In genomic region chr3:122992628-122993570, GRCh38 we compare ENCODE assay signal across 18 cellular contexts. TPM values are rescaled to one million over a fixed set of nuclear protein-coding genes. Genes with fewer than 3 reads are reported as not detected.
DNase-seq lines count a peak whose midpoint lies in the region; ATAC-seq, FAIRE-seq and TF ChIP-seq lines count a peak whose summit lies in the region.
"Had no signal": no experiment of that assay in that cellular context is flagged by ENCODE, and none has a peak within 500 bp of the region (broad histone marks: within the 10 kb centered on the region; RNA-seq: fewer than 3 reads in every experiment).

No MANE protein-coding gene starts in this region.

- intact Hi-C loops in transverse colon (cut with DNase I; ENCODE audit: low total_unique reads), result no loop called here

- no peak for TF ChIP-seq RAD21 in A549 (conservative IDR thresholded peaks at IDR 0.05 in 1 of 2, IDR thresholded peaks at IDR 0.05 in 1 of 2)

- in situ Hi-C loops in transverse colon (cut with MboI; ENCODE audit: low pct_ligation_motif_present in 1 of 4, low pct_unique_long_range_greater_than_20kb in 1 of 4, low sequenced_read_pairs in 3 of 4), result no loop called here

- WGBS in A549 (ENCODE audit: missing lambda C conversion rate), result 24% methylated on average over 14 of the region's 19 CpGs
- 56 to 80% methylated on average over 1 to 17 of the region's 19 CpGs for WGBS in transverse colon (ENCODE audit: low coverage in 1 of 2), 2 donors

- H3K4me1 ChIP-seq in A549 (no peaks in the 10 kb centered on the region), transverse colon (peaks cover 0 to 6% (median 0%) of the 10 kb centered on the region in 4 donors)
- H3K4me1 ChIP-seq: pancreas had no signal

- no peak overlapping the region for H3K27ac Mint-ChIP-seq in T-cell
- H3K27ac Mint-ChIP-seq: activated naive CD4-positive, alpha-beta T cell treated with anti-CD3 and anti-CD28 coated beads, Interleukin-2, amount 50 U/mL, for 72 hours had no signal

- H3K9me3 ChIP-seq in A549 (no peaks in the 10 kb centered on the region), transverse colon (no peaks in the 10 kb centered on the region)
- H3K9me3 ChIP-seq: pancreas had no signal

- POLR2A ChIA-PET in A549 (lab: Yijun Ruan, JAX) (no interaction called here), T-cell (lab: Charles Lee) (no interaction called here)

- DNase-seq in A549 (ENCODE audit: low read depth in 1 of 2, low spot score in 1 of 2) (no peak), NCI-H146 treated with DMSO at 0.1 percent for 48 hours (lab: John Stamatoyannopoulos, UW; ENCODE audit: unreplicated experiment) (peak; percentile 20), midbrain (lab: John Stamatoyannopoulos, UW) (peak; percentile 10), OCI-M2 (lab: John Stamatoyannopoulos, UW; ENCODE audit: unreplicated experiment) (no peak), T-cell (no peak), transverse colon (no peak)
- DNase-seq: foreskin fibroblast; NCI-H1105; pancreas; stimulated activated CD4-positive, alpha-beta T cell treated with anti-CD3 and anti-CD28 coated beads, Interleukin-1b, Interleukin-23, amount 100 ng/mL, for 48 hours; T1000 had no signal

- CTCF ChIA-PET in A549 (lab: Yijun Ruan, JAX), result interaction anchor here (0.8 to 1.2 kb wide), 4 partner anchors 17 to 50 kb away, joined by 3 to 4 read pairs (median 3); no protein-coding TSS in a partner anchor
- CTCF ChIA-PET in T-cell (lab: Charles Lee), result no interaction called here

- no peak overlapping the region for H3K4me3 ChIP-seq in A549
- H3K4me3 ChIP-seq in transverse colon, result no peak overlapping the region
- H3K4me3 ChIP-seq: pancreas had no signal

- H3K4me3 Mint-ChIP-seq in T-cell, result no peak overlapping the region

- TF ChIP-seq EP300 in A549 (IDR thresholded peaks at IDR 0.05) (no peak), transverse colon (IDR thresholded peaks at IDR 0.05; ENCODE audit: low read depth) (no peak)

- no peaks in the 10 kb centered on the region for H3K36me3 Mint-ChIP-seq in T-cell
- H3K36me3 Mint-ChIP-seq: activated naive CD4-positive, alpha-beta T cell treated with anti-CD3 and anti-CD28 coated beads, Interleukin-2, amount 50 U/mL, for 72 hours had no signal

- no peaks in the 10 kb centered on the region for H3K9me3 Mint-ChIP-seq in T-cell
- H3K9me3 Mint-ChIP-seq: activated naive CD4-positive, alpha-beta T cell treated with anti-CD3 and anti-CD28 coated beads, Interleukin-2, amount 50 U/mL, for 72 hours had no signal

- H3K27ac ChIP-seq in A549 (no peak overlapping the region), cingulate gyrus (ENCODE audit: low read depth, low read length) (peak overlapping the region; percentile 19), transverse colon (no peak overlapping the region)
- H3K27ac ChIP-seq: pancreas had no signal

- no peak for FAIRE-seq in A549 (lab: Jason Lieb, UNC)
- FAIRE-seq: colon, H54, pancreas had no signal

- peaks cover 19 to 54% of the 10 kb centered on the region in 2 donors for H3K27me3 Mint-ChIP-seq in T-cell

- TF ChIP-seq CTCF in A549 (IDR thresholded peaks at IDR 0.05) (no peak), transverse colon (IDR thresholded peaks at IDR 0.05) (no peak)

- H3K4me1 Mint-ChIP-seq in T-cell, result no peaks in the 10 kb centered on the region

- no peak for TF ChIP-seq POLR2A in A549 (IDR thresholded peaks at IDR 0.05; ENCODE audit: low read length)
- TF ChIP-seq POLR2A in transverse colon (IDR thresholded peaks at IDR 0.05), result no peak

- no peak overlapping the region for H3K4me2 ChIP-seq in A549

- peaks cover 10% of the 10 kb centered on the region for H3K27me3 ChIP-seq in transverse colon
- H3K27me3 ChIP-seq: pancreas had no signal

- H3K36me3 ChIP-seq in transverse colon, result no peaks in the 10 kb centered on the region
- H3K36me3 ChIP-seq: pancreas had no signal

- ATAC-seq in A549, result peak; percentile 32 to 49; a peak in 4 of 6 replicates
- ATAC-seq in T-cell (replicated peaks in 1 of 4), result no peak
- no peak for ATAC-seq in HG03196 (IDR thresholded peaks at IDR 0.05; ENCODE audit: unreplicated experiment)
- ATAC-seq: activated naive CD4-positive, alpha-beta T cell treated with anti-CD3 and anti-CD28 coated beads, Interleukin-2, amount 50 U/mL, for 72 hours; left lobe of liver had no signal

TF ChIP-seq in A549, 52 proteins besides CTCF, POLR2A, EP300 and RAD21:
- TF ChIP-seq HES2 (IDR thresholded peaks at IDR 0.05), result no peak

RNA-seq across cellular contexts. Expression of gene SEMA5B, which starts 34.7 kb away (rescaled TPM):
- polyA plus RNA-seq in A549 (2011; rRNA removed) (0.01 TPM in 1 of 2 replicates, not detected in the other), A549 (2017; fragmentation: RNase III; extraction: RNeasy Plus Mini Kit Qiagen cat#74134 plus additional on column Dnase treatment) (0.03 to 0.04 TPM (median 0.03 TPM) in 3 replicates)
- polyA plus RNA-seq in A549 (2012; cell fraction: cytosol; rRNA removed), result 0.01 TPM in 2 replicates
- 0.04 and 0.06 TPM in 2 replicates for polyA plus RNA-seq in A549 (2012; cell fraction: nucleus; rRNA removed)
- not detected in 2 replicates for polyA minus RNA-seq in A549 (2011; rRNA and poly(A)+ RNA removed)
- total RNA-seq in T-cell (under 1 TPM in 4 of 5 donors, not detected in 1; 0.08 to 0.32 (median 0.21) TPM), transverse colon (1 to 10 TPM in 1 of 4 donors, under 1 TPM in 2, not detected in 1; 0.16 to 1.4 (median 0.27) TPM)
- total RNA-seq: activated naive CD4-positive, alpha-beta T cell treated with anti-CD3 and anti-CD28 coated beads, Interleukin-2, amount 50 U/mL, for 72 hours; HT-29 had no signal

Comparison
In these comparisons a context has a peak if more than half of its experiments do, and no peak if none do; other contexts are left out.
1. ATAC-seq: peak in A549 (2 of 2); none in T-cell (0 of 4) and HG03196 (single experiment).
2. DNase-seq: peak in NCI-H146 treated with DMSO at 0.1 percent for 48 hours (single experiment) and midbrain (single experiment); none in A549 (0 of 2), OCI-M2 (single experiment), T-cell (0 of 34) and transverse colon (single experiment).